In the genomic region with DNA sequence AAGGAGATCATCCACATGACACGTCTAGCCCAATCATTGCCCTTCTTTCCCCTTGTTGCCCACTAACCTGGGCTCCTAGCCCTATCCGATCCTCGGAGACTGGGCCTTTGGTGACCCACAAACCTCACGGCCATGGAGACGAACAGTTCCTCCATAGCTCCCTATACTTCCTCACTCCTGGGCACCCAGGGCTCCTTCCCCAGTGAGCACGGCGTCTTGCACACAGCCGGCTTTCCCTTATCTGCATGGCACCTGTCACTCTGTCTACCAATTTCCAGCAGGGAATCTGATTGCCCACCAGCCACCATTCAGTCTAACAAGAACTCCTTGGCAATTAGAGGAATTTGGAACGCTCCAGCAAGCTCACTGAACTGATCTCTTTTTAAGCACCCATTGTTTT, we compare ENCODE assay signal across 1 cellular context.
A peak's percentile ranks its signal among the peaks of the same experiment; 100 is the strongest.
TF ChIP-seq lines count a peak whose summit lies in the region.

No MANE protein-coding gene starts in this region.

TF ChIP-seq in HEK293, 187 proteins besides CTCF, POLR2A, EP300 and RAD21 (continued from another document):
- TF ChIP-seq PRDM10 (tag by site-specific recombination; IDR thresholded peaks at IDR 0.05): peak; percentile 27; the same call in 1 of the 2 replicates
- TF ChIP-seq ZBTB44 (tag by site-specific recombination; IDR thresholded peaks at IDR 0.05): no peak
- TF ChIP-seq ZFP3 (tag by site-specific recombination; IDR thresholded peaks at IDR 0.05; ENCODE audit: low read depth): no peak
- TF ChIP-seq ZIC2 (tag by site-specific recombination; IDR thresholded peaks at IDR 0.05): peak; percentile 62
- no peak for TF ChIP-seq SP3 (tag by site-specific recombination; IDR thresholded peaks at IDR 0.05)
- TF ChIP-seq, protein P1, sequence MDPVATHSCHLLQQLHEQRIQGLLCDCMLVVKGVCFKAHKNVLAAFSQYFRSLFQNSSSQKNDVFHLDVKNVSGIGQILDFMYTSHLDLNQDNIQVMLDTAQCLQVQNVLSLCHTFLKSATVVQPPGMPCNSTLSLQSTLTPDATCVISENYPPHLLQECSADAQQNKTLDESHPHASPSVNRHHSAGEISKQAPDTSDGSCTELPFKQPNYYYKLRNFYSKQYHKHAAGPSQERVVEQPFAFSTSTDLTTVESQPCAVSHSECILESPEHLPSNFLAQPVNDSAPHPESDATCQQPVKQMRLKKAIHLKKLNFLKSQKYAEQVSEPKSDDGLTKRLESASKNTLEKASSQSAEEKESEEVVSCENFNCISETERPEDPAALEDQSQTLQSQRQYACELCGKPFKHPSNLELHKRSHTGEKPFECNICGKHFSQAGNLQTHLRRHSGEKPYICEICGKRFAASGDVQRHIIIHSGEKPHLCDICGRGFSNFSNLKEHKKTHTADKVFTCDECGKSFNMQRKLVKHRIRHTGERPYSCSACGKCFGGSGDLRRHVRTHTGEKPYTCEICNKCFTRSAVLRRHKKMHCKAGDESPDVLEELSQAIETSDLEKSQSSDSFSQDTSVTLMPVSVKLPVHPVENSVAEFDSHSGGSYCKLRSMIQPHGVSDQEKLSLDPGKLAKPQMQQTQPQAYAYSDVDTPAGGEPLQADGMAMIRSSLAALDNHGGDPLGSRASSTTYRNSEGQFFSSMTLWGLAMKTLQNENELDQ (tag by site-specific recombination; IDR thresholded peaks at IDR 0.05; ENCODE audit: low read depth): no peak
